1 cellular context compared by ENCODE assay signal in genomic region chr15:83066761-83067637, GRCh38.
TF ChIP-seq lines count a peak whose summit lies in the region.

Gene BTBD1 (minus strand): TSS chr15:83067252. CDS start chr15:83067151, 101 bp downstream.

TF ChIP-seq in K562, 482 proteins besides CTCF, POLR2A, EP300 and RAD21 (continued from another document and continues in another):
- TF ChIP-seq KLF10 (CRISPR knock-in tag; IDR thresholded peaks at IDR 0.05) (no peak), ZNF639 (CRISPR knock-in tag; conservative IDR thresholded peaks at IDR 0.05 in 1 of 2, IDR thresholded peaks at IDR 0.05 in 1 of 2) (peak in 1 of 2 experiments; percentile 87; a peak in 2 of 4 replicates), YBX1 (IDR thresholded peaks at IDR 0.05) (no peak), ZNF586 (CRISPR knock-in tag; conservative IDR thresholded peaks at IDR 0.05) (no peak; the same call in 1 of the 2 replicates), ZNF57 (CRISPR knock-in tag; IDR thresholded peaks at IDR 0.05) (no peak), PREB (CRISPR knock-in tag; IDR thresholded peaks at IDR 0.05) (no peak), HCFC1 (IDR thresholded peaks at IDR 0.05; ENCODE audit: low read depth, low read length) (peak; percentile 44; the same call in 1 of the 2 replicates), TFE3 (CRISPR knock-in tag; IDR thresholded peaks at IDR 0.05) (no peak), CREB3 (tag; conservative IDR thresholded peaks at IDR 0.05; ENCODE audit: low read depth) (no peak), CHAMP1 (IDR thresholded peaks at IDR 0.05) (0 out of 2 replicates have a peak, but pooled peaks have one; percentile 40), MYNN (IDR thresholded peaks at IDR 0.05) (0 out of 2 replicates have a peak, but pooled peaks have one; percentile 11), MYNN (CRISPR knock-in tag; IDR thresholded peaks at IDR 0.05) (no peak), NFXL1 (CRISPR knock-in tag; IDR thresholded peaks at IDR 0.05) (no peak), TCF7 (IDR thresholded peaks at IDR 0.05; ENCODE audit: borderline replicate concordance) (0 out of 2 replicates have a peak, but pooled peaks have one; percentile 64), ILK (tag; IDR thresholded peaks at IDR 0.05; ENCODE audit: borderline replicate concordance, low read depth) (no peak), SIN3B (IDR thresholded peaks at IDR 0.05; ENCODE audit: low read depth) (peak; percentile 39; the same call in 1 of the 2 replicates), ATF6 (CRISPR knock-in tag; IDR thresholded peaks at IDR 0.05) (no peak), POLR2AphosphoS2 (IDR thresholded peaks at IDR 0.05; ENCODE audit: low read length) (no peak), ZNF239 (CRISPR knock-in tag; IDR thresholded peaks at IDR 0.05) (no peak; the same call in 1 of the 2 replicates), ZNF609 (CRISPR knock-in tag; IDR thresholded peaks at IDR 0.05; ENCODE audit: borderline replicate concordance) (peak; percentile 92; the same call in 1 of the 2 replicates), ZNF398 (CRISPR knock-in tag; IDR thresholded peaks at IDR 0.05) (no peak), ZNF175 (CRISPR knock-in tag; IDR thresholded peaks at IDR 0.05; ENCODE audit: low read depth) (0 out of 2 replicates have a peak, but pooled peaks have one; percentile 25), DMBX1 (CRISPR knock-in tag; IDR thresholded peaks at IDR 0.05; ENCODE audit: borderline replicate concordance) (no peak), ZBTB40 (IDR thresholded peaks at IDR 0.05) (peak; percentile 82), ZBTB40 (CRISPR knock-in tag; IDR thresholded peaks at IDR 0.05) (no peak), GABPA (tag; conservative IDR thresholded peaks at IDR 0.05; ENCODE audit: low read depth) (peak; percentile 95)
